In genomic region chr19:53467138-53467502, GRCh38 we compare ENCODE assay signal across 8 cellular contexts. TPM values are rescaled to one million over a fixed set of nuclear protein-coding genes. Genes with fewer than 3 reads are reported as not detected.
DNase-seq lines count a peak whose midpoint lies in the region; ATAC-seq lines count a peak whose summit lies in the region.

No MANE protein-coding gene starts in this region.

- peak overlapping the region; percentile 87 for H3K4me3 Mint-ChIP-seq in activated naive CD4-positive, alpha-beta T cell treated with anti-CD3 and anti-CD28 coated beads, Interleukin-2, amount 10 ng/mL, durations not matched to agents 7 days and 5 days
- peak overlapping the region; percentile 84 to 89 for H3K4me3 Mint-ChIP-seq in effector memory CD8-positive, alpha-beta T cell
- H3K4me3 Mint-ChIP-seq in naive thymus-derived CD4-positive, alpha-beta T cell = peak overlapping the region; percentile 88 to 96 (median 94)

- H3K36me3 Mint-ChIP-seq in activated naive CD4-positive, alpha-beta T cell treated with anti-CD3 and anti-CD28 coated beads, Interleukin-2, amount 10 ng/mL, durations not matched to agents 7 days and 5 days = peaks cover 34% of the 10 kb centered on the region
- H3K36me3 Mint-ChIP-seq in effector memory CD8-positive, alpha-beta T cell (ENCODE audit: insufficient read depth) = no peaks in the 10 kb centered on the region
- peaks cover 19 to 36% (median 32%) of the 10 kb centered on the region in 5 donors for H3K36me3 Mint-ChIP-seq in naive thymus-derived CD4-positive, alpha-beta T cell

- peak overlapping the region; percentile 89 for H3K27ac Mint-ChIP-seq in activated naive CD4-positive, alpha-beta T cell treated with anti-CD3 and anti-CD28 coated beads, Interleukin-2, amount 10 ng/mL, durations not matched to agents 7 days and 5 days
- H3K27ac Mint-ChIP-seq in effector memory CD8-positive, alpha-beta T cell = peak overlapping the region in 1 of 2 donors; percentile 84
- peak overlapping the region in 8 of 9 donors; percentile 76 to 96 (median 91) for H3K27ac Mint-ChIP-seq in naive thymus-derived CD4-positive, alpha-beta T cell

- H3K27me3 ChIP-seq in naive thymus-derived CD4-positive, alpha-beta T cell (ENCODE audit: control insufficient read depth in 2 of 2, insufficient read depth in 2 of 2, low read length in 2 of 2) = no peaks in the 10 kb centered on the region

- H3K27me3 Mint-ChIP-seq in activated naive CD4-positive, alpha-beta T cell treated with anti-CD3 and anti-CD28 coated beads, Interleukin-2, amount 10 ng/mL, durations not matched to agents 7 days and 5 days = peaks cover 23% of the 10 kb centered on the region
- H3K27me3 Mint-ChIP-seq in effector memory CD8-positive, alpha-beta T cell = peaks cover 11 to 19% of the 10 kb centered on the region in 2 donors
- peaks cover 0 to 26% (median 14%) of the 10 kb centered on the region in 5 donors for H3K27me3 Mint-ChIP-seq in naive thymus-derived CD4-positive, alpha-beta T cell

- no peaks in the 10 kb centered on the region for H3K4me1 ChIP-seq in naive thymus-derived CD4-positive, alpha-beta T cell (ENCODE audit: control insufficient read depth in 2 of 2, insufficient read depth in 2 of 2, low read length in 2 of 2)

- intact Hi-C loops in naive thymus-derived CD4-positive, alpha-beta T cell (cut with micrococcal nuclease) = loop anchor here (1.0 to 5.0 kb wide), 12 partner anchors 36 to 829 kb away; partner anchors contain the start of genes ZNF525 (in 2 of the 2), ZNF761 (in 2 of the 2), ZNF845 (in 2 of the 2) and LENG1 (in 1 of the 2)

- CTCF ChIA-PET in activated naive CD4-positive, alpha-beta T cell treated with anti-CD3 and anti-CD28 coated beads, Interleukin-2, amount 10 ng/mL, durations not matched to agents 7 days and 5 days (lab: Charles Lee) = no interaction called here
- CTCF ChIA-PET in naive thymus-derived CD4-positive, alpha-beta T cell (lab: Charles Lee) = no interaction called here

- ATAC-seq in effector memory CD8-positive, alpha-beta T cell (replicated peaks) = peak; percentile 36
- ATAC-seq in naive thymus-derived CD4-positive, alpha-beta T cell = peak; percentile 35
- no peak for ATAC-seq in HG02870 (IDR thresholded peaks at IDR 0.05; ENCODE audit: unreplicated experiment)

- peaks cover 0 to 2% (median under 1%) of the 10 kb centered on the region in 3 experiments for H3K36me3 ChIP-seq in naive thymus-derived CD4-positive, alpha-beta T cell (ENCODE audit: control insufficient read depth in 2 of 3, insufficient read depth in 3 of 3, low read length in 3 of 3)

- DNase-seq in activated naive CD4-positive, alpha-beta T cell treated with anti-CD3 and anti-CD28 coated beads, Interleukin-2, amount 10 ng/mL, durations not matched to agents 7 days and 5 days = peak; percentile 44
- DNase-seq in activated naive CD4-positive, alpha-beta T cell treated with Interleukin-2 at 50 U/mL for 16 hours = no peak
- peak; percentile 73 for DNase-seq in NCI-H69 (lab: John Stamatoyannopoulos, UW)
- no peak for DNase-seq in effector memory CD8-positive, alpha-beta T cell
- DNase-seq in naive thymus-derived CD4-positive, alpha-beta T cell = peak in 1 of 9 donors; percentile 10
- DNase-seq in islet precursor cell = no peak
- no peak for DNase-seq in NCI-H510A (lab: John Stamatoyannopoulos, UW)

- peaks cover 28% of the 10 kb centered on the region for H3K4me1 Mint-ChIP-seq in activated naive CD4-positive, alpha-beta T cell treated with anti-CD3 and anti-CD28 coated beads, Interleukin-2, amount 10 ng/mL, durations not matched to agents 7 days and 5 days
- H3K4me1 Mint-ChIP-seq in effector memory CD8-positive, alpha-beta T cell (ENCODE audit: low read depth in 2 of 2) = peaks cover 10 to 31% of the 10 kb centered on the region in 2 donors
- H3K4me1 Mint-ChIP-seq in naive thymus-derived CD4-positive, alpha-beta T cell = peaks cover 20 to 45% (median 30%) of the 10 kb centered on the region in 7 donors

- POLR2A ChIA-PET in naive thymus-derived CD4-positive, alpha-beta T cell (lab: Charles Lee) = no interaction called here

- H3K9me3 ChIP-seq in naive thymus-derived CD4-positive, alpha-beta T cell (ENCODE audit: control insufficient read depth in 2 of 3, low read length in 3 of 3) = peaks cover 0 to 16% (median 0%) of the 10 kb centered on the region in 3 experiments

- H3K27ac ChIP-seq in naive thymus-derived CD4-positive, alpha-beta T cell (ENCODE audit: low read depth, low read length) = peak overlapping the region; percentile 73

- H3K9me3 Mint-ChIP-seq in activated naive CD4-positive, alpha-beta T cell treated with anti-CD3 and anti-CD28 coated beads, Interleukin-2, amount 10 ng/mL, durations not matched to agents 7 days and 5 days = peaks cover 28% of the 10 kb centered on the region
- H3K9me3 Mint-ChIP-seq in effector memory CD8-positive, alpha-beta T cell = peaks cover 10 to 23% of the 10 kb centered on the region in 2 donors
- H3K9me3 Mint-ChIP-seq in naive thymus-derived CD4-positive, alpha-beta T cell = peaks cover 12 to 61% (median 31%) of the 10 kb centered on the region in 11 donors

- peak overlapping the region; percentile 74 for H3K4me3 ChIP-seq in naive thymus-derived CD4-positive, alpha-beta T cell (ENCODE audit: low read length)

RNA-seq across cellular contexts. Expression of gene ZNF813, which starts 0.4 kb away (rescaled TPM):
- total RNA-seq in naive thymus-derived CD4-positive, alpha-beta T cell = 10 to 100 TPM in 1 of 5 experiments, 1 to 10 TPM in 4; 2.5 to 11.2 (median 4.6) TPM
- polyA plus RNA-seq in naive thymus-derived CD4-positive, alpha-beta T cell = 1 to 10 TPM; 3.9 to 7.0 TPM

RNA-seq across cellular contexts. Expression of gene ZNF761, which starts 35.3 kb away (rescaled TPM):
- 10 to 100 TPM in 3 of 5 experiments, 1 to 10 TPM in 2; 8.0 to 18.8 (median 13.1) TPM for total RNA-seq in naive thymus-derived CD4-positive, alpha-beta T cell
- 10 to 100 TPM; 12.6 to 13.9 TPM for polyA plus RNA-seq in naive thymus-derived CD4-positive, alpha-beta T cell

Comparison
In these comparisons a context has a peak if more than half of its experiments do, and no peak if none do; other contexts are left out.
1. DNase-seq: peak in activated naive CD4-positive, alpha-beta T cell treated with anti-CD3 and anti-CD28 coated beads, Interleukin-2, amount 10 ng/mL, durations not matched to agents 7 days and 5 days (single experiment) and NCI-H69 (single experiment); none in activated naive CD4-positive, alpha-beta T cell treated with Interleukin-2 at 50 U/mL for 16 hours (single experiment), effector memory CD8-positive, alpha-beta T cell (0 of 3), islet precursor cell (single experiment) and NCI-H510A (single experiment).
2. Peak in every context shown above with its lines, with median percentiles within 50 percentile points of each other: H3K4me3 Mint-ChIP-seq.